Comparison of ENCODE assay signal across 2 cellular contexts in genomic region chr14:71764701-71765347, GRCh38.
TF ChIP-seq lines count a peak whose summit lies in the region.

No MANE protein-coding gene starts in this region.

TF ChIP-seq in SK-N-SH, 30 proteins besides CTCF, POLR2A, EP300 and RAD21 (continued from another document):
- no peak for TF ChIP-seq REST (IDR thresholded peaks at IDR 0.05; ENCODE audit: low read depth, low read length)
TF ChIP-seq in SK-N-SH: peak in this region for 0.

TF ChIP-seq in SK-N-SH treated with all-trans-retinoic acid at 6 μM for 48 hours, 23 proteins besides CTCF, POLR2A, EP300 and RAD21 (continued from another document):
- TF ChIP-seq ZFP3 (CRISPR knock-in tag; IDR thresholded peaks at IDR 0.05) (no peak), TSHZ2 (CRISPR knock-in tag; IDR thresholded peaks at IDR 0.05) (no peak), CSDC2 (CRISPR knock-in tag; IDR thresholded peaks at IDR 0.05) (no peak), SNAI2 (CRISPR knock-in tag; IDR thresholded peaks at IDR 0.05) (no peak), TOX (CRISPR knock-in tag; IDR thresholded peaks at IDR 0.05; ENCODE audit: borderline replicate concordance) (no peak), ZNF565 (CRISPR knock-in tag; conservative IDR thresholded peaks at IDR 0.05; ENCODE audit: low read depth) (no peak), ZNF8 (CRISPR knock-in tag; IDR thresholded peaks at IDR 0.05) (no peak), ZC3H10 (CRISPR knock-in tag; IDR thresholded peaks at IDR 0.05) (no peak)
